26 cellular contexts compared by ENCODE assay signal in the genomic region with DNA sequence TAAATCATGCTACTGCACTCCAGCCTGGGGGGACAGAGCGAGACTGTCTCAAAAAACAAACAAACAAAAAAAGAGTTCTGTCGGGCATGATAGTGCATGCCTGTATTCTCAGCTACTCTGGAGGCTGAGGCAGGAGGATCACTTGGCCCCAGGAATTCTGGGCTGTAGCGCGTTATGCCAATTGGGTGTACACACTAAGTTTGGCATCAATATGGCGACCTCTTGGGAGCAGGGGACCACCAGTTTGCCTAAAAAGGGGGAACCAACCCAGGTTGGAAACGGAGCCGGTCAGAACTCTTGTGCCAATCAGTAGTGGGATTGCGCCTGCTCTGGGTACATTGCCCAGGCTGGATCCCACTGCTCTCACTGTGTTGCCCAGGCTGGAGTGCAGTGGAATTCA. TPM values are rescaled to one million over a fixed set of nuclear protein-coding genes. Genes with fewer than 3 reads are reported as not detected.
"Had no signal": no experiment of that assay in that cellular context is flagged by ENCODE, and none has a peak within 500 bp of the region (broad histone marks: within the 10 kb centered on the region; RNA-seq: fewer than 3 reads in every experiment).

No MANE protein-coding gene starts in this region.

- DNase-seq: activated B cell treated with CpG ODN at 0.5 μM for 24 hours; activated CD4-positive, alpha-beta memory T cell treated with anti-CD3 and anti-CD28 coated beads for 36 hours; activated CD4-positive, alpha-beta T cell treated with anti-CD3 and anti-CD28 coated beads for 1 hour; activated CD4-positive, alpha-beta T cell treated with anti-CD3 and anti-CD28 coated beads, Interleukin-2, amount 10 ng/mL, durations not matched to agents 24 days and 14 days; activated naive CD4-positive, alpha-beta T cell treated with anti-CD3 and anti-CD28 coated beads, Interleukin-2, amount 50 U/mL, for 16 hours; activated naive CD8-positive, alpha-beta T cell treated with anti-CD3 and anti-CD28 coated beads, Interleukin-2, amount 10 ng/mL, durations not matched to agents 7 days and 5 days; activated T-cell treated with anti-CD3 and anti-CD28 coated beads for 4 hours; activated T-cell treated with anti-CD3 and anti-CD28 coated beads, Interleukin-2, amount 50 U/mL, for 48 hours; anterior cingulate cortex; central memory CD4-positive, alpha-beta T cell; MG63; MV-4-11; NCI-H1092 treated with DMSO at 0.1 percent for 48 hours; NCI-H1417 treated with DMSO at 0.1 percent for 48 hours; NCI-H1694; NCI-H2029; NCI-H2107; NCI-H2171 treated with DMSO at 0.1 percent for 48 hours; NCI-H226; NCI-H526; PC-3; SIG-M5; T-helper 2 cell; T1000 had no signal

- H3K9me3 ChIP-seq: adrenal gland, MG63 had no signal

- H3K27ac ChIP-seq: adrenal gland had no signal

- H3K36me3 ChIP-seq: adrenal gland, MG63 had no signal

- H3K4me3 ChIP-seq: adrenal gland, MG63 had no signal

- FAIRE-seq: TTC549 had no signal

- H3K4me1 ChIP-seq: adrenal gland had no signal

- H3K27me3 ChIP-seq: adrenal gland, MG63 had no signal

RNA-seq across cellular contexts. Expression of a gene that starts 49.7 kb away (rescaled TPM):
- total RNA-seq: activated B cell treated with CpG ODN at 0.5 μM for 24 hours had no signal
